ENCODE assay signal across 32 cellular contexts in the genomic region with DNA sequence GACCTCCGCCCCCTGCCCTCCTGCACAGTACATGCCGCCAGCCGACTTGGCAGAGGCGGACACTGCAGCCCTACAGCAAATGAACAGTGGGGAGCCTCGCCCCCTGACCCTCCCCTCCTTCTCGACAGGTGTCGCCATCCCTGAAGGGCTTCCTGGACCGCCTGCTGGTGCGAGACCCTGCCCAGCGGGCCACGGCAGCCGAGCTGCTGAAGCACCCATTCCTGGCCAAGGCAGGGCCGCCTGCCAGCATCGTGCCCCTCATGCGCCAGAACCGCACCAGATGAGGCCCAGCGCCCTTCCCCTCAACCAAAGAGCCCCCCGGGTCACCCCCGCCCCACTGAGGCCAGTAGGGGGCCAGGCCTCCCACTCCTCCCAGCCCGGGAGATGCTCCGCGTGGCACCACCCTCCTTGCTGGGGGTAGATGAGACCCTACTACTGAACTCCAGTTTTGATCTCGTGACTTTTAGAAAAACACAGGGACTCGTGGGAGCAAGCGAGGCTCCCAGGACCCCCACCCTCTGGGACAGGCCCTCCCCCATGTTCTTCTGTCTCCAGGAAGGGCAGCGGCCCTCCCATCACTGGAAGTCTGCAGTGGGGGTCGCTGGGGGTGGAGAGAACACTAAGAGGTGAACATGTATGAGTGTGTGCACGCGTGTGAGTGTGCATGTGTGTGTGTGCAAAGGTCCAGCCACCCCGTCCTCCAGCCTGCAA. TPM values are rescaled to one million over a fixed set of nuclear protein-coding genes. Genes with fewer than 3 reads are reported as not detected.
"Had no signal": no experiment of that assay in that cellular context is flagged by ENCODE, and none has a peak within 500 bp of the region (broad histone marks: within the 10 kb centered on the region; RNA-seq: fewer than 3 reads in every experiment).

No MANE protein-coding gene starts in this region.

- H3K36me3 Mint-ChIP-seq: activated naive CD4-positive, alpha-beta T cell treated with anti-CD3 and anti-CD28 coated beads, Interleukin-2, amount 50 U/mL, for 24 hours; activated naive CD8-positive, alpha-beta T cell treated with anti-CD3 and anti-CD28 coated beads, Interleukin-2, amount 10 ng/mL, durations not matched to agents 7 days and 5 days had no signal

- H3K27ac Mint-ChIP-seq: activated CD4-positive, alpha-beta T cell treated with anti-CD3 and anti-CD28 coated beads, Interleukin-2, amount 10 ng/mL, durations not matched to agents 24 days and 14 days; activated CD8-positive, alpha-beta T cell treated with anti-CD3 and anti-CD28 coated beads, Interleukin-2, amount 10 ng/mL, durations not matched to agents 7 days and 5 days; activated naive CD4-positive, alpha-beta T cell treated with anti-CD3 and anti-CD28 coated beads, Interleukin-2, amount 50 U/mL, for 24 hours; activated naive CD8-positive, alpha-beta T cell treated with anti-CD3 and anti-CD28 coated beads, Interleukin-2, amount 10 ng/mL, durations not matched to agents 7 days and 5 days; activated T-cell treated with anti-CD3 and anti-CD28 coated beads, Interleukin-2, amount 50 U/mL, for 24 hours; activated T-helper 2 cell treated with anti-CD3 and anti-CD28 coated beads, Interferon-gamma antibody, Interleukin-2, Interleukin-4, amounts not matched to agents 10 μg/mL and 5 μg/mL and 100 μg/mL, durations not matched to agents 14 hours and 24 hours and 36 hours had no signal

- H3K4me3 ChIP-seq: ascending aorta, breast epithelium, MG63, SJCRH30, SK-N-MC had no signal

- H3K27me3 ChIP-seq: ascending aorta, breast epithelium, MG63, SJCRH30 had no signal

- H3K9me3 ChIP-seq: ascending aorta, breast epithelium, MG63, SJCRH30 had no signal

- H3K27ac ChIP-seq: ascending aorta, breast epithelium, SJCRH30, SK-N-MC had no signal

- H3K4me1 ChIP-seq: ascending aorta, breast epithelium, SJCRH30 had no signal

- H3K27me3 Mint-ChIP-seq: activated CD4-positive, alpha-beta T cell treated with anti-CD3 and anti-CD28 coated beads, Interleukin-2, amount 10 ng/mL, durations not matched to agents 24 days and 14 days; activated naive CD4-positive, alpha-beta T cell treated with anti-CD3 and anti-CD28 coated beads, Interleukin-2, amount 50 U/mL, for 24 hours; activated naive CD8-positive, alpha-beta T cell treated with anti-CD3 and anti-CD28 coated beads, Interleukin-2, amount 10 ng/mL, durations not matched to agents 7 days and 5 days; activated T-cell treated with anti-CD3 and anti-CD28 coated beads, Interleukin-2, amount 50 U/mL, for 24 hours had no signal

- ATAC-seq: activated CD8-positive, alpha-beta T cell treated with anti-CD3 and anti-CD28 coated beads, Interleukin-2, amount 10 ng/mL, durations not matched to agents 7 days and 5 days; PC-3 had no signal

- DNase-seq: activated CD4-positive, alpha-beta T cell treated with anti-CD3 and anti-CD28 coated beads, Interleukin-2, amount 10 ng/mL, durations not matched to agents 24 days and 14 days; activated CD4-positive, alpha-beta T cell treated with anti-CD3 and anti-CD28 coated beads, Interleukin-2, amount 50 U/mL, for 4 hours; activated CD8-positive, alpha-beta T cell treated with anti-CD3 and anti-CD28 coated beads, Interleukin-2, amount 10 ng/mL, durations not matched to agents 7 days and 5 days; activated gamma-delta T cell; activated naive CD4-positive, alpha-beta T cell treated with Interleukin-2 at 50 U/mL for 16 hours; activated naive CD8-positive, alpha-beta T cell treated with anti-CD3 and anti-CD28 coated beads, Interleukin-2, amount 10 ng/mL, durations not matched to agents 7 days and 5 days; activated T-cell treated with anti-CD3 and anti-CD28 coated beads, Interleukin-2, amount 50 U/mL, for 24 hours; amygdala; Karpas-422; MG63; NCI-H1048; NCI-H1105 treated with DMSO at 0.1 percent for 48 hours; NCI-H1436; NCI-H1694; NCI-H1930; NCI-H2081 treated with DMSO at 0.1 percent for 48 hours; NCI-H226; NCI-H524 treated with DMSO at 0.1 percent for 48 hours; NK-92 treated with Interleukin-12 subunit alpha and Interleukin-12 subunit beta, amount 100 ng/mL, for 24 hours; PC-3; SHP77; SJCRH30; T1000 had no signal

- H3K4me1 Mint-ChIP-seq: activated CD4-positive, alpha-beta T cell treated with anti-CD3 and anti-CD28 coated beads, Interleukin-2, amount 10 ng/mL, durations not matched to agents 24 days and 14 days; activated naive CD4-positive, alpha-beta T cell treated with anti-CD3 and anti-CD28 coated beads, Interleukin-2, amount 50 U/mL, for 24 hours; activated naive CD8-positive, alpha-beta T cell treated with anti-CD3 and anti-CD28 coated beads, Interleukin-2, amount 10 ng/mL, durations not matched to agents 7 days and 5 days had no signal

- H3K4me3 Mint-ChIP-seq: activated CD4-positive, alpha-beta T cell treated with anti-CD3 and anti-CD28 coated beads, Interleukin-2, amount 10 ng/mL, durations not matched to agents 24 days and 14 days; activated CD8-positive, alpha-beta T cell treated with anti-CD3 and anti-CD28 coated beads, Interleukin-2, amount 10 ng/mL, durations not matched to agents 7 days and 5 days; activated naive CD4-positive, alpha-beta T cell treated with anti-CD3 and anti-CD28 coated beads, Interleukin-2, amount 50 U/mL, for 24 hours; activated naive CD8-positive, alpha-beta T cell treated with anti-CD3 and anti-CD28 coated beads, Interleukin-2, amount 10 ng/mL, durations not matched to agents 7 days and 5 days; activated T-cell treated with anti-CD3 and anti-CD28 coated beads, Interleukin-2, amount 50 U/mL, for 24 hours had no signal

- H3K9me3 Mint-ChIP-seq: activated CD4-positive, alpha-beta T cell treated with anti-CD3 and anti-CD28 coated beads, Interleukin-2, amount 10 ng/mL, durations not matched to agents 24 days and 14 days; activated naive CD4-positive, alpha-beta T cell treated with anti-CD3 and anti-CD28 coated beads, Interleukin-2, amount 50 U/mL, for 24 hours; activated naive CD8-positive, alpha-beta T cell treated with anti-CD3 and anti-CD28 coated beads, Interleukin-2, amount 10 ng/mL, durations not matched to agents 7 days and 5 days; activated T-cell treated with anti-CD3 and anti-CD28 coated beads, Interleukin-2, amount 50 U/mL, for 24 hours; activated T-helper 2 cell treated with anti-CD3 and anti-CD28 coated beads, Interferon-gamma antibody, Interleukin-2, Interleukin-4, amounts not matched to agents 10 μg/mL and 5 μg/mL and 100 μg/mL, durations not matched to agents 14 hours and 24 hours and 36 hours had no signal

RNA-seq across cellular contexts. Expression of a gene that starts 18.3 kb away (rescaled TPM):
- total RNA-seq: activated CD4-positive, alpha-beta T cell treated with anti-CD3 and anti-CD28 coated beads, Interleukin-2, amount 10 ng/mL, durations not matched to agents 24 days and 14 days; activated CD8-positive, alpha-beta T cell treated with anti-CD3 and anti-CD28 coated beads, Interleukin-2, amount 10 ng/mL, durations not matched to agents 7 days and 5 days; activated naive CD8-positive, alpha-beta T cell treated with anti-CD3 and anti-CD28 coated beads, Interleukin-2, amount 10 ng/mL, durations not matched to agents 7 days and 5 days; activated T-helper 2 cell treated with anti-CD3 and anti-CD28 coated beads, Interferon-gamma antibody, Interleukin-2, Interleukin-4, amounts not matched to agents 10 μg/mL and 5 μg/mL and 100 μg/mL, durations not matched to agents 14 hours and 24 hours and 36 hours; ascending aorta; cardiac septum; T-helper 1 cell treated with Interleukin-12 subunit alpha and Interleukin-12 subunit beta and Interleukin-4 antibody, amounts not matched to agents 30 ng/mL and 1 ng/mL, for 36 hours; T-helper 2 cell treated with Interferon-gamma antibody and Interleukin-4, amounts not matched to agents 100 ng/mL and 5 ng/mL, for 36 hours had no signal

RNA-seq across cellular contexts. Expression of a gene that starts 25.6 kb away (rescaled TPM):
- total RNA-seq: activated CD4-positive, alpha-beta T cell treated with anti-CD3 and anti-CD28 coated beads, Interleukin-2, amount 10 ng/mL, durations not matched to agents 24 days and 14 days; activated CD8-positive, alpha-beta T cell treated with anti-CD3 and anti-CD28 coated beads, Interleukin-2, amount 10 ng/mL, durations not matched to agents 7 days and 5 days; activated naive CD8-positive, alpha-beta T cell treated with anti-CD3 and anti-CD28 coated beads, Interleukin-2, amount 10 ng/mL, durations not matched to agents 7 days and 5 days; activated T-helper 2 cell treated with anti-CD3 and anti-CD28 coated beads, Interferon-gamma antibody, Interleukin-2, Interleukin-4, amounts not matched to agents 10 μg/mL and 5 μg/mL and 100 μg/mL, durations not matched to agents 14 hours and 24 hours and 36 hours; ascending aorta; breast epithelium; cardiac septum; NCI-H460; PC-3; SJCRH30; T-helper 1 cell treated with Interleukin-12 subunit alpha and Interleukin-12 subunit beta and Interleukin-4 antibody, amounts not matched to agents 30 ng/mL and 1 ng/mL, for 36 hours; T-helper 2 cell treated with Interferon-gamma antibody and Interleukin-4, amounts not matched to agents 100 ng/mL and 5 ng/mL, for 36 hours had no signal
